ENCODE assay signal across 24 cellular contexts in the genomic region with DNA sequence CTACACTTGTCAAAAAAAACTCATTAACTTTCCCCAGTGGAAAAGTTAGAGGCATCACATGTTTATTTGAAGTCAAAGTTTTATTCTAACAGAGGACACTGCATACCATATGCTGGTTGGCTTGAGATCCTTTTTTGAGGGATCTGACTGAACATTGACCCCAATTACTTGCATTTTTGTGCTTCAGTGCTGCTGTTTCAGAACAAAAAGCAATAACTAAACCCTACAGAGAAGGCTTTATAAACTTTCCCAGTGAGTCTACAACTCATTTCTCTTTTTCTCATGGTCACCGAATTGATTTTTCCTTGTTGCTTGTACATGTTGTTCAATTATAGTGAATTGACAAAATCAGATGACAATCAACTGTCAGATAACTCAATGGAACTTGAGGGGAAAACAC.
"Had no signal": no experiment of that assay in that cellular context is flagged by ENCODE, and none has a peak within 500 bp of the region (broad histone marks: within the 10 kb centered on the region; RNA-seq: fewer than 3 reads in every experiment).

No MANE protein-coding gene starts in this region.

- H3K4me3 ChIP-seq: upper lobe of left lung had no signal

- H3K36me3 Mint-ChIP-seq: activated CD4-positive, alpha-beta memory T cell treated with anti-CD3 and anti-CD28 coated beads for 36 hours; activated naive CD8-positive, alpha-beta T cell treated with anti-CD3 and anti-CD28 coated beads, Interleukin-2, amount 10 ng/mL, durations not matched to agents 7 days and 5 days had no signal

- DNase-seq: activated CD4-positive, alpha-beta memory T cell treated with anti-CD3 and anti-CD28 coated beads for 36 hours; activated CD4-positive, alpha-beta T cell treated with anti-CD3 and anti-CD28 coated beads for 48 hours; activated CD4-positive, CD25-positive, alpha-beta regulatory T cell; activated effector memory CD4-positive, alpha-beta T cell treated with Interleukin-2 at 50 U/mL for 16 hours; activated naive CD4-positive, alpha-beta T cell treated with anti-CD3 and anti-CD28 coated beads for 36 hours; activated naive CD8-positive, alpha-beta T cell treated with anti-CD3 and anti-CD28 coated beads, Interleukin-2, amount 10 ng/mL, durations not matched to agents 7 days and 5 days; activated T-cell treated with anti-CD3 and anti-CD28 coated beads, Interleukin-2, amount 50 U/mL, for 72 hours; amygdala; brain microvascular endothelial cell; central memory CD4-positive, alpha-beta T cell; dermis blood vessel endothelial cell; effector CD8-positive, alpha-beta T cell; erythroblast; foreskin fibroblast; glutamatergic neuron; hippocampal formation; mesenchymal stem cell; occipital lobe; posterior cingulate gyrus; stimulated activated CD4-positive, alpha-beta T cell treated with anti-CD3 and anti-CD28 coated beads, Interleukin-4, amount 100 ng/mL, for 24 hours; stimulated activated naive CD8-positive, alpha-beta T cell treated with anti-CD3 and anti-CD28 coated beads, Interleukin-15, Interleukin-2, amounts not matched to agents 100 U/mL and 50 U/mL, for 24 hours; SW 1271; T-helper 17 cell; upper lobe of left lung had no signal

- H3K4me1 ChIP-seq: upper lobe of left lung had no signal

- H3K9me3 Mint-ChIP-seq: activated CD4-positive, alpha-beta memory T cell treated with anti-CD3 and anti-CD28 coated beads for 36 hours; activated naive CD4-positive, alpha-beta T cell treated with anti-CD3 and anti-CD28 coated beads for 36 hours; activated naive CD8-positive, alpha-beta T cell treated with anti-CD3 and anti-CD28 coated beads, Interleukin-2, amount 10 ng/mL, durations not matched to agents 7 days and 5 days; activated T-cell treated with anti-CD3 and anti-CD28 coated beads, Interleukin-2, amount 50 U/mL, for 72 hours had no signal

- H3K27me3 Mint-ChIP-seq: activated CD4-positive, alpha-beta memory T cell treated with anti-CD3 and anti-CD28 coated beads for 36 hours; activated naive CD8-positive, alpha-beta T cell treated with anti-CD3 and anti-CD28 coated beads, Interleukin-2, amount 10 ng/mL, durations not matched to agents 7 days and 5 days; T-helper 17 cell had no signal

- H3K27ac ChIP-seq: brain microvascular endothelial cell, upper lobe of left lung had no signal

- H3K9me3 ChIP-seq: upper lobe of left lung had no signal

- ATAC-seq: activated T-cell treated with anti-CD3 and anti-CD28 coated beads, Interleukin-2, amount 50 U/mL, for 72 hours; stimulated activated naive CD8-positive, alpha-beta T cell treated with anti-CD3 and anti-CD28 coated beads, Interleukin-15, Interleukin-2, amounts not matched to agents 100 U/mL and 50 U/mL, for 24 hours; T-helper 17 cell had no signal

- H3K36me3 ChIP-seq: brain microvascular endothelial cell, upper lobe of left lung had no signal

- H3K27me3 ChIP-seq: brain microvascular endothelial cell, upper lobe of left lung had no signal

- H3K4me1 Mint-ChIP-seq: activated naive CD8-positive, alpha-beta T cell treated with anti-CD3 and anti-CD28 coated beads, Interleukin-2, amount 10 ng/mL, durations not matched to agents 7 days and 5 days; T-helper 17 cell had no signal

- H3K27ac Mint-ChIP-seq: activated CD4-positive, alpha-beta memory T cell treated with anti-CD3 and anti-CD28 coated beads for 36 hours; activated naive CD4-positive, alpha-beta T cell treated with anti-CD3 and anti-CD28 coated beads for 36 hours; activated naive CD8-positive, alpha-beta T cell treated with anti-CD3 and anti-CD28 coated beads, Interleukin-2, amount 10 ng/mL, durations not matched to agents 7 days and 5 days; activated T-cell treated with anti-CD3 and anti-CD28 coated beads, Interleukin-2, amount 50 U/mL, for 72 hours; T-helper 17 cell had no signal

- H3K4me3 Mint-ChIP-seq: activated CD4-positive, alpha-beta memory T cell treated with anti-CD3 and anti-CD28 coated beads for 36 hours; activated naive CD4-positive, alpha-beta T cell treated with anti-CD3 and anti-CD28 coated beads for 36 hours; activated naive CD8-positive, alpha-beta T cell treated with anti-CD3 and anti-CD28 coated beads, Interleukin-2, amount 10 ng/mL, durations not matched to agents 7 days and 5 days; activated T-cell treated with anti-CD3 and anti-CD28 coated beads, Interleukin-2, amount 50 U/mL, for 72 hours; T-helper 17 cell had no signal
